1 cellular context compared by ENCODE assay signal in genomic region chr21:36424592-36424991, GRCh38.
TF ChIP-seq lines count a peak whose summit lies in the region.

No MANE protein-coding gene starts in this region.

TF ChIP-seq in IMR-90, 13 proteins besides CTCF, POLR2A, EP300 and RAD21:
- TF ChIP-seq CEBPB (IDR thresholded peaks at IDR 0.05; ENCODE audit: low read depth, low read length), result no peak
- no peak for TF ChIP-seq FOS (IDR thresholded peaks at IDR 0.05; ENCODE audit: low read depth, low read length)
- TF ChIP-seq CHD1 (IDR thresholded peaks at IDR 0.05; ENCODE audit: low read depth, low read length), result no peak
- TF ChIP-seq USF2 (IDR thresholded peaks at IDR 0.05; ENCODE audit: low read depth, low read length), result no peak
- no peak for TF ChIP-seq BHLHE40 (IDR thresholded peaks at IDR 0.05; ENCODE audit: low read depth, low read length)
- TF ChIP-seq RCOR1 (IDR thresholded peaks at IDR 0.05; ENCODE audit: insufficient replicate concordance, low read length), result no peak
- no peak for TF ChIP-seq NFE2L2 (IDR thresholded peaks at IDR 0.05; ENCODE audit: low read depth, low read length)
- no peak for TF ChIP-seq MAZ (IDR thresholded peaks at IDR 0.05; ENCODE audit: borderline replicate concordance, low read depth, low read length)
- TF ChIP-seq SMC3 (IDR thresholded peaks at IDR 0.05; ENCODE audit: low read depth, low read length), result no peak
- TF ChIP-seq MAFK (IDR thresholded peaks at IDR 0.05; ENCODE audit: low read depth, low read length), result no peak
- no peak for TF ChIP-seq MXI1 (IDR thresholded peaks at IDR 0.05; ENCODE audit: borderline replicate concordance, low read depth, low read length)
- TF ChIP-seq RFX5 (IDR thresholded peaks at IDR 0.05; ENCODE audit: low read depth, low read length), result no peak
- TF ChIP-seq ELK1 (IDR thresholded peaks at IDR 0.05; ENCODE audit: borderline replicate concordance, low read depth, low read length), result no peak
